Comparison of ENCODE assay signal across 17 cellular contexts in genomic region chr2:31031132-31031706, GRCh38.
DNase-seq lines count a peak whose midpoint lies in the region; ATAC-seq and TF ChIP-seq lines count a peak whose summit lies in the region.
"Had no signal": no experiment of that assay in that cellular context is flagged by ENCODE, and none has a peak within 500 bp of the region (broad histone marks: within the 10 kb centered on the region; RNA-seq: fewer than 3 reads in every experiment).

No MANE protein-coding gene starts in this region.

- TF ChIP-seq CTCF in GM20000 (IDR thresholded peaks at IDR 0.05; ENCODE audit: extremely low read depth, missing control alignments), result no peak
- TF ChIP-seq CTCF in left ventricle myocardium inferior (IDR thresholded peaks at IDR 0.05; ENCODE audit: borderline replicate concordance), result no peak

- H3K36me3 ChIP-seq in left ventricle myocardium inferior, result no peaks in the 10 kb centered on the region

- peaks cover 8% of the 10 kb centered on the region for H3K27me3 ChIP-seq in left ventricle myocardium inferior (ENCODE audit: low read depth)

- DNase-seq in GM20000 (ENCODE audit: low spot score), result peak; percentile 18
- no peak for DNase-seq in activated naive CD4-positive, alpha-beta T cell treated with anti-CD3 and anti-CD28 coated beads, Interleukin-2, amount 50 U/mL, for 72 hours (ENCODE audit: low spot score in 2 of 2)
- DNase-seq in head of caudate nucleus, result no peak
- DNase-seq in left ventricle myocardium inferior, result no peak
- no peak for DNase-seq in T-helper 2 cell
- DNase-seq: activated CD4-positive, CD25-positive, alpha-beta regulatory T cell; activated T-cell treated with anti-CD3 and anti-CD28 coated beads, Interleukin-2, amount 50 U/mL, for 1 hour; amygdala; cortex of kidney; DMS 273 treated with DMSO at 0.1 percent for 48 hours; H9; mammary epithelial cell; SW 1271 had no signal

- ATAC-seq in GM18517 (IDR thresholded peaks at IDR 0.05; ENCODE audit: unreplicated experiment), result peak; percentile 73
- ATAC-seq in HG02884 (IDR thresholded peaks at IDR 0.05; ENCODE audit: unreplicated experiment), result peak; percentile 92
- ATAC-seq in HG03520 (IDR thresholded peaks at IDR 0.05; ENCODE audit: unreplicated experiment), result peak; percentile 99
- no peak for ATAC-seq in activated naive CD4-positive, alpha-beta T cell treated with anti-CD3 and anti-CD28 coated beads, Interleukin-2, amount 50 U/mL, for 72 hours
- ATAC-seq: HepG2 had no signal

- H3K36me3 Mint-ChIP-seq in activated naive CD4-positive, alpha-beta T cell treated with anti-CD3 and anti-CD28 coated beads, Interleukin-2, amount 50 U/mL, for 72 hours, result no peaks in the 10 kb centered on the region

- no peak overlapping the region for H3K27ac ChIP-seq in left ventricle myocardium inferior (replicated peaks)

- H3K9me3 ChIP-seq in left ventricle myocardium inferior (replicated peaks), result peaks cover 6% of the 10 kb centered on the region

- intact Hi-C loops in head of caudate nucleus (cut with DNase I), result no loop called here
- intact Hi-C loops in left ventricle myocardium inferior (cut with micrococcal nuclease), result no loop called here

- no peak overlapping the region for H3K4me3 ChIP-seq in left ventricle myocardium inferior

- H3K9me3 Mint-ChIP-seq in activated naive CD4-positive, alpha-beta T cell treated with anti-CD3 and anti-CD28 coated beads, Interleukin-2, amount 50 U/mL, for 72 hours, result peaks cover under 1 to 2% of the 10 kb centered on the region in 2 donors

- no peaks in the 10 kb centered on the region for H3K4me1 ChIP-seq in left ventricle myocardium inferior

- no peak overlapping the region for H3K27ac Mint-ChIP-seq in activated naive CD4-positive, alpha-beta T cell treated with anti-CD3 and anti-CD28 coated beads, Interleukin-2, amount 50 U/mL, for 72 hours
- H3K27ac Mint-ChIP-seq: H9 had no signal

Comparison
In these comparisons a context has a peak if more than half of its experiments do, and no peak if none do; other contexts are left out.
1. ATAC-seq: peak in GM18517 (single experiment), HG02884 (single experiment) and HG03520 (single experiment); none in activated naive CD4-positive, alpha-beta T cell treated with anti-CD3 and anti-CD28 coated beads, Interleukin-2, amount 50 U/mL, for 72 hours (0 of 2).